1 cellular context compared by ENCODE assay signal in the genomic region with DNA sequence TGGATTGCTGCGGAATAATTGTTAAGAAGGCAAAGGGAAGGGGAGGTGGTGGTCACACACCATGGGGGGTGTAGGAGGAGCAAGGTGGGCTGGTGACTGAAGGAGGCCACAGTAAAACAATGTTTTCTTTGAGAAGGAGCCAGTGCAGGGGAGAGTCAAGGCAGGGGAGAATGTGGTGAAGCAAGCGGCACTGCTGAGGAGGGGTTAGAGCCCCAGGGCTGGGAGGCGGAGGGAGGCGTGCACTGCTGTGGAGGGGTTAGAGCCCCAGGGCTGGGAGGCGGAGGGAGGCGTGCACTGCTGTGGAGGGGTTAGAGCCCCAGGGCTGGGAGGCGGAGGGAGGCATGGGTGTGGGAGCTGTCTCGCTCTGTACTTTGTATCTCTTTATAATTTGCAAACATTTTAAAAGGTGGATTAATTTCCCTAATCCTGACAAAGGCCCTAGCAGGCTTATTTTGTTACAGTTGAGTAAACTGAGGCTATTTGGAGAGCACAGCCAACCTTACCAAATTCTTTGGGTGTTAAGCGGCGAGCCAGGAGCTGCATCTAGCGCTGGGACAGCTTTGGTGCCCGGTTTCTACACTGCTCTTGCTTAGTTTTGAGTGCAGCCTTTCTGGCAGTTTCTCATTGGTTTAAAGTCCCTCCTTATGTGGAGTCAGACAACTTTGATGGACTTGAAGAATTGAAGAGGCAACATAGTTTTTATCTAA.
TF ChIP-seq lines count a peak whose summit lies in the region.

No MANE protein-coding gene starts in this region.

TF ChIP-seq in HEK293, 187 proteins besides CTCF, POLR2A, EP300 and RAD21 (continued from another document and continues in another):
- TF ChIP-seq, protein P1, sequence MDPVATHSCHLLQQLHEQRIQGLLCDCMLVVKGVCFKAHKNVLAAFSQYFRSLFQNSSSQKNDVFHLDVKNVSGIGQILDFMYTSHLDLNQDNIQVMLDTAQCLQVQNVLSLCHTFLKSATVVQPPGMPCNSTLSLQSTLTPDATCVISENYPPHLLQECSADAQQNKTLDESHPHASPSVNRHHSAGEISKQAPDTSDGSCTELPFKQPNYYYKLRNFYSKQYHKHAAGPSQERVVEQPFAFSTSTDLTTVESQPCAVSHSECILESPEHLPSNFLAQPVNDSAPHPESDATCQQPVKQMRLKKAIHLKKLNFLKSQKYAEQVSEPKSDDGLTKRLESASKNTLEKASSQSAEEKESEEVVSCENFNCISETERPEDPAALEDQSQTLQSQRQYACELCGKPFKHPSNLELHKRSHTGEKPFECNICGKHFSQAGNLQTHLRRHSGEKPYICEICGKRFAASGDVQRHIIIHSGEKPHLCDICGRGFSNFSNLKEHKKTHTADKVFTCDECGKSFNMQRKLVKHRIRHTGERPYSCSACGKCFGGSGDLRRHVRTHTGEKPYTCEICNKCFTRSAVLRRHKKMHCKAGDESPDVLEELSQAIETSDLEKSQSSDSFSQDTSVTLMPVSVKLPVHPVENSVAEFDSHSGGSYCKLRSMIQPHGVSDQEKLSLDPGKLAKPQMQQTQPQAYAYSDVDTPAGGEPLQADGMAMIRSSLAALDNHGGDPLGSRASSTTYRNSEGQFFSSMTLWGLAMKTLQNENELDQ (tag by site-specific recombination; IDR thresholded peaks at IDR 0.05; ENCODE audit: low read depth), result no peak
- TF ChIP-seq ZNF214 (tag by site-specific recombination; IDR thresholded peaks at IDR 0.05; ENCODE audit: borderline replicate concordance) (no peak), YY1 (tag by site-specific recombination; IDR thresholded peaks at IDR 0.05) (no peak), ZNF2 (tag by site-specific recombination; IDR thresholded peaks at IDR 0.05) (no peak), ZNF560 (tag by site-specific recombination; IDR thresholded peaks at IDR 0.05; ENCODE audit: borderline replicate concordance) (no peak), ZIC2 (tag by site-specific recombination; IDR thresholded peaks at IDR 0.05) (peak; percentile 47), KLF16 (tag by site-specific recombination; IDR thresholded peaks at IDR 0.05) (0 out of 2 replicates have a peak, but pooled peaks have one; percentile 28), ZNF707 (tag by site-specific recombination; IDR thresholded peaks at IDR 0.05) (no peak), ZNF184 (tag by site-specific recombination; IDR thresholded peaks at IDR 0.05) (no peak), ZNF416 (tag by site-specific recombination; IDR thresholded peaks at IDR 0.05) (no peak), ZNF239 (tag by site-specific recombination; IDR thresholded peaks at IDR 0.05) (no peak), ZNF112 (tag by site-specific recombination; IDR thresholded peaks at IDR 0.05) (no peak), ZNF670 (tag by site-specific recombination; IDR thresholded peaks at IDR 0.05; ENCODE audit: low read depth) (no peak), ZNF585B (tag by site-specific recombination; IDR thresholded peaks at IDR 0.05) (no peak), ZBTB17 (tag by site-specific recombination; IDR thresholded peaks at IDR 0.05) (no peak), IKZF3 (tag by site-specific recombination; IDR thresholded peaks at IDR 0.05) (no peak), ZNF23 (tag by site-specific recombination; IDR thresholded peaks at IDR 0.05; ENCODE audit: borderline replicate concordance) (no peak), ZNF302 (tag by site-specific recombination; IDR thresholded peaks at IDR 0.05; ENCODE audit: low read depth) (no peak), ZBTB8A (tag by site-specific recombination; IDR thresholded peaks at IDR 0.05) (no peak), ZNF514 (tag by site-specific recombination; IDR thresholded peaks at IDR 0.05) (no peak), GLIS1 (tag by site-specific recombination; IDR thresholded peaks at IDR 0.05) (peak; percentile 92), TRIM28 (IDR thresholded peaks at IDR 0.05; ENCODE audit: borderline replicate concordance, low read length) (no peak), ZNF48 (tag by site-specific recombination; IDR thresholded peaks at IDR 0.05) (no peak), SALL2 (tag by site-specific recombination; IDR thresholded peaks at IDR 0.05; ENCODE audit: borderline replicate concordance) (no peak), ZNF791 (tag by site-specific recombination; IDR thresholded peaks at IDR 0.05) (no peak), ZNF501 (tag by site-specific recombination; IDR thresholded peaks at IDR 0.05) (no peak), ZNF600 (tag by site-specific recombination; IDR thresholded peaks at IDR 0.05) (peak; percentile 45; the same call in 1 of the 2 replicates), ZFHX2 (tag by site-specific recombination; conservative IDR thresholded peaks at IDR 0.05) (peak; percentile 88), SP7 (tag by site-specific recombination; IDR thresholded peaks at IDR 0.05) (peak; percentile 57), ZNF544 (tag by site-specific recombination; IDR thresholded peaks at IDR 0.05) (no peak), OSR2 (tag by site-specific recombination; IDR thresholded peaks at IDR 0.05) (no peak), ZNF169 (tag by site-specific recombination; IDR thresholded peaks at IDR 0.05) (no peak), ZNF596 (tag by site-specific recombination; IDR thresholded peaks at IDR 0.05) (no peak), ZNF521 (tag by site-specific recombination; IDR thresholded peaks at IDR 0.05) (no peak), ZNF223 (tag by site-specific recombination; IDR thresholded peaks at IDR 0.05) (no peak), ZNF555 (tag by site-specific recombination; conservative IDR thresholded peaks at IDR 0.05) (no peak), ZNF529 (tag by site-specific recombination; IDR thresholded peaks at IDR 0.05; ENCODE audit: insufficient replicate concordance) (no peak), FEZF1 (tag by site-specific recombination; IDR thresholded peaks at IDR 0.05) (no peak), SCRT1 (tag by site-specific recombination; IDR thresholded peaks at IDR 0.05; ENCODE audit: borderline replicate concordance) (no peak), GLI2 (tag by site-specific recombination; IDR thresholded peaks at IDR 0.05; ENCODE audit: borderline replicate concordance, low read depth) (no peak), ZNF658 (tag by site-specific recombination; IDR thresholded peaks at IDR 0.05) (no peak), ZNF677 (tag by site-specific recombination; IDR thresholded peaks at IDR 0.05) (no peak), WT1 (tag by site-specific recombination; IDR thresholded peaks at IDR 0.05) (peak; percentile 92), ZNF335 (tag by site-specific recombination; conservative IDR thresholded peaks at IDR 0.05) (no peak), BCL11B (tag by site-specific recombination; IDR thresholded peaks at IDR 0.05; ENCODE audit: low read depth) (no peak), ZNF292 (tag by site-specific recombination; IDR thresholded peaks at IDR 0.05; ENCODE audit: borderline replicate concordance, low read depth) (no peak)
- TF ChIP-seq, protein P2, sequence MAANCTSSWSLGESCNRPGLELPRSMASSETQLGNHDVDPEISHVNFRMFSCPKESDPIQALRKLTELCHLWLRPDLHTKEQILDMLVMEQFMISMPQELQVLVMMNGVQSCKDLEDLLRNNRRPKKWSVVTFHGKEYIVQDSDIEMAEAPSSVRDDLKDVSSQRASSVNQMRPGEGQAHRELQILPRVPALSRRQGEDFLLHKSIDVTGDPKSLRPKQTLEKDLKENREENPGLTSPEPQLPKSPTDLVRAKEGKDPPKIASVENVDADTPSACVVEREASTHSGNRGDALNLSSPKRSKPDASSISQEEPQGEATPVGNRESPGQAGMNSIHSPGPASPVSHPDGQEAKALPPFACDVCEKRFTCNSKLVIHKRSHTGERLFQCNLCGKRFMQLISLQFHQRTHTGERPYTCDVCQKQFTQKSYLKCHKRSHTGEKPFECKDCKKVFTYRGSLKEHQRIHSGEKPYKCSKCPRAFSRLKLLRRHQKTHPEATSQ (tag by site-specific recombination; IDR thresholded peaks at IDR 0.05), result no peak
- TF ChIP-seq, protein P3, sequence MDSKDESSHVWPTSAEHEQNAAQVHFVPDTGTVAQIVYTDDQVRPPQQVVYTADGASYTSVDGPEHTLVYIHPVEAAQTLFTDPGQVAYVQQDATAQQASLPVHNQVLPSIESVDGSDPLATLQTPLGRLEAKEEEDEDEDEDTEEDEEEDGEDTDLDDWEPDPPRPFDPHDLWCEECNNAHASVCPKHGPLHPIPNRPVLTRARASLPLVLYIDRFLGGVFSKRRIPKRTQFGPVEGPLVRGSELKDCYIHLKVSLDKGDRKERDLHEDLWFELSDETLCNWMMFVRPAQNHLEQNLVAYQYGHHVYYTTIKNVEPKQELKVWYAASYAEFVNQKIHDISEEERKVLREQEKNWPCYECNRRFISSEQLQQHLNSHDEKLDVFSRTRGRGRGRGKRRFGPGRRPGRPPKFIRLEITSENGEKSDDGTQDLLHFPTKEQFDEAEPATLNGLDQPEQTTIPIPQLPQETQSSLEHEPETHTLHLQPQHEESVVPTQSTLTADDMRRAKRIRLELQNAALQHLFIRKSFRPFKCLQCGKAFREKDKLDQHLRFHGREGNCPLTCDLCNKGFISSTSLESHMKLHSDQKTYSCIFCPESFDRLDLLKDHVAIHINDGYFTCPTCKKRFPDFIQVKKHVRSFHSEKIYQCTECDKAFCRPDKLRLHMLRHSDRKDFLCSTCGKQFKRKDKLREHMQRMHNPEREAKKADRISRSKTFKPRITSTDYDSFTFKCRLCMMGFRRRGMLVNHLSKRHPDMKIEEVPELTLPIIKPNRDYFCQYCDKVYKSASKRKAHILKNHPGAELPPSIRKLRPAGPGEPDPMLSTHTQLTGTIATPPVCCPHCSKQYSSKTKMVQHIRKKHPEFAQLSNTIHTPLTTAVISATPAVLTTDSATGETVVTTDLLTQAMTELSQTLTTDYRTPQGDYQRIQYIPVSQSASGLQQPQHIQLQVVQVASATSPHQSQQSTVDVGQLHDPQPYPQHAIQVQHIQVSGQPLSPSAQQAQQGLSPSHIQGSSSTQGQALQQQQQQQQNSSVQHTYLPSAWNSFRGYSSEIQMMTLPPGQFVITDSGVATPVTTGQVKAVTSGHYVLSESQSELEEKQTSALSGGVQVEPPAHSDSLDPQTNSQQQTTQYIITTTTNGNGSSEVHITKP (tag by site-specific recombination; IDR thresholded peaks at IDR 0.05), result no peak
- TF ChIP-seq, protein P4, sequence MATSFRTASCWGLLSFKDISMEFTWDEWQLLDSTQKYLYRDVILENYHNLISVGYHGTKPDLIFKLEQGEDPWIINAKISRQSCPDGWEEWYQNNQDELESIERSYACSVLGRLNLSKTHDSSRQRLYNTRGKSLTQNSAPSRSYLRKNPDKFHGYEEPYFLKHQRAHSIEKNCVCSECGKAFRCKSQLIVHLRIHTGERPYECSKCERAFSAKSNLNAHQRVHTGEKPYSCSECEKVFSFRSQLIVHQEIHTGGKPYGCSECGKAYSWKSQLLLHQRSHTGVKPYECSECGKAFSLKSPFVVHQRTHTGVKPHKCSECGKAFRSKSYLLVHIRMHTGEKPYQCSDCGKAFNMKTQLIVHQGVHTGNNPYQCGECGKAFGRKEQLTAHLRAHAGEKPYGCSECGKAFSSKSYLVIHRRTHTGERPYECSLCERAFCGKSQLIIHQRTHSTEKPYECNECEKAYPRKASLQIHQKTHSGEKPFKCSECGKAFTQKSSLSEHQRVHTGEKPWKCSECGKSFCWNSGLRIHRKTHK (tag by site-specific recombination; IDR thresholded peaks at IDR 0.05), result no peak
- TF ChIP-seq, protein P5, sequence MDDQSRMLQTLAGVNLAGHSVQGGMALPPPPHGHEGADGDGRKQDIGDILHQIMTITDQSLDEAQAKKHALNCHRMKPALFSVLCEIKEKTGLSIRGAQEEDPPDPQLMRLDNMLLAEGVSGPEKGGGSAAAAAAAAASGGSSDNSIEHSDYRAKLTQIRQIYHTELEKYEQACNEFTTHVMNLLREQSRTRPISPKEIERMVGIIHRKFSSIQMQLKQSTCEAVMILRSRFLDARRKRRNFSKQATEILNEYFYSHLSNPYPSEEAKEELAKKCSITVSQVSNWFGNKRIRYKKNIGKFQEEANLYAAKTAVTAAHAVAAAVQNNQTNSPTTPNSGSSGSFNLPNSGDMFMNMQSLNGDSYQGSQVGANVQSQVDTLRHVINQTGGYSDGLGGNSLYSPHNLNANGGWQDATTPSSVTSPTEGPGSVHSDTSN (CRISPR knock-in tag; IDR thresholded peaks at IDR 0.05), result no peak
- TF ChIP-seq, protein P6, sequence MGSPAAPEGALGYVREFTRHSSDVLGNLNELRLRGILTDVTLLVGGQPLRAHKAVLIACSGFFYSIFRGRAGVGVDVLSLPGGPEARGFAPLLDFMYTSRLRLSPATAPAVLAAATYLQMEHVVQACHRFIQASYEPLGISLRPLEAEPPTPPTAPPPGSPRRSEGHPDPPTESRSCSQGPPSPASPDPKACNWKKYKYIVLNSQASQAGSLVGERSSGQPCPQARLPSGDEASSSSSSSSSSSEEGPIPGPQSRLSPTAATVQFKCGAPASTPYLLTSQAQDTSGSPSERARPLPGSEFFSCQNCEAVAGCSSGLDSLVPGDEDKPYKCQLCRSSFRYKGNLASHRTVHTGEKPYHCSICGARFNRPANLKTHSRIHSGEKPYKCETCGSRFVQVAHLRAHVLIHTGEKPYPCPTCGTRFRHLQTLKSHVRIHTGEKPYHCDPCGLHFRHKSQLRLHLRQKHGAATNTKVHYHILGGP (tag by site-specific recombination; IDR thresholded peaks at IDR 0.05), result no peak
- TF ChIP-seq, protein P7, sequence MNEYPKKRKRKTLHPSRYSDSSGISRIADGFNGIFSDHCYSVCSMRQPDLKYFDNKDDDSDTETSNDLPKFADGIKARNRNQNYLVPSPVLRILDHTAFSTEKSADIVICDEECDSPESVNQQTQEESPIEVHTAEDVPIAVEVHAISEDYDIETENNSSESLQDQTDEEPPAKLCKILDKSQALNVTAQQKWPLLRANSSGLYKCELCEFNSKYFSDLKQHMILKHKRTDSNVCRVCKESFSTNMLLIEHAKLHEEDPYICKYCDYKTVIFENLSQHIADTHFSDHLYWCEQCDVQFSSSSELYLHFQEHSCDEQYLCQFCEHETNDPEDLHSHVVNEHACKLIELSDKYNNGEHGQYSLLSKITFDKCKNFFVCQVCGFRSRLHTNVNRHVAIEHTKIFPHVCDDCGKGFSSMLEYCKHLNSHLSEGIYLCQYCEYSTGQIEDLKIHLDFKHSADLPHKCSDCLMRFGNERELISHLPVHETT (tag by site-specific recombination; IDR thresholded peaks at IDR 0.05), result no peak
- TF ChIP-seq, protein P8, sequence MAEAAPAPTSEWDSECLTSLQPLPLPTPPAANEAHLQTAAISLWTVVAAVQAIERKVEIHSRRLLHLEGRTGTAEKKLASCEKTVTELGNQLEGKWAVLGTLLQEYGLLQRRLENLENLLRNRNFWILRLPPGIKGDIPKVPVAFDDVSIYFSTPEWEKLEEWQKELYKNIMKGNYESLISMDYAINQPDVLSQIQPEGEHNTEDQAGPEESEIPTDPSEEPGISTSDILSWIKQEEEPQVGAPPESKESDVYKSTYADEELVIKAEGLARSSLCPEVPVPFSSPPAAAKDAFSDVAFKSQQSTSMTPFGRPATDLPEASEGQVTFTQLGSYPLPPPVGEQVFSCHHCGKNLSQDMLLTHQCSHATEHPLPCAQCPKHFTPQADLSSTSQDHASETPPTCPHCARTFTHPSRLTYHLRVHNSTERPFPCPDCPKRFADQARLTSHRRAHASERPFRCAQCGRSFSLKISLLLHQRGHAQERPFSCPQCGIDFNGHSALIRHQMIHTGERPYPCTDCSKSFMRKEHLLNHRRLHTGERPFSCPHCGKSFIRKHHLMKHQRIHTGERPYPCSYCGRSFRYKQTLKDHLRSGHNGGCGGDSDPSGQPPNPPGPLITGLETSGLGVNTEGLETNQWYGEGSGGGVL (tag by site-specific recombination; IDR thresholded peaks at IDR 0.05), result peak; percentile 67
- TF ChIP-seq, protein P9, sequence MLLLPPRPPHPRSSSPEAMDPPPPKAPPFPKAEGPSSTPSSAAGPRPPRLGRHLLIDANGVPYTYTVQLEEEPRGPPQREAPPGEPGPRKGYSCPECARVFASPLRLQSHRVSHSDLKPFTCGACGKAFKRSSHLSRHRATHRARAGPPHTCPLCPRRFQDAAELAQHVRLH (tag by site-specific recombination; IDR thresholded peaks at IDR 0.05), result no peak
